ENCODE assay signal across 20 cellular contexts in genomic region chr10:79203014-79203675, GRCh38.
A peak's percentile ranks its signal among the peaks of the same experiment; 100 is the strongest.
DNase-seq lines count a peak whose midpoint lies in the region; ATAC-seq and TF ChIP-seq lines count a peak whose summit lies in the region.
"Had no signal": no experiment of that assay in that cellular context is flagged by ENCODE, and none has a peak within 500 bp of the region (broad histone marks: within the 10 kb centered on the region; RNA-seq: fewer than 3 reads in every experiment).

No MANE protein-coding gene starts in this region.

- H3K4me3 Mint-ChIP-seq in progenitor cell of endocrine pancreas (ENCODE audit: low read depth), result no peak overlapping the region
- H3K4me3 Mint-ChIP-seq: activated naive CD4-positive, alpha-beta T cell treated with anti-CD3 and anti-CD28 coated beads, Interleukin-2, amount 10 ng/mL, durations not matched to agents 7 days and 5 days; CD4-positive, alpha-beta T cell had no signal

- 57 to 65% methylated on average over 13 of the region's 13 CpGs for WGBS in heart right ventricle, 2 donors
- 53% methylated on average over 13 of the region's 13 CpGs for WGBS in lower leg skin, 2 donors

- H3K4me1 ChIP-seq in heart right ventricle, result peaks cover 0 to 36% (median 22%) of the 10 kb centered on the region in 9 donors

- H3K4me3 ChIP-seq in heart right ventricle (no peak overlapping the region), lower leg skin (ENCODE audit: low read depth, poor library complexity, severe bottlenecking) (no peak overlapping the region)
- H3K4me3 ChIP-seq: gastroesophageal sphincter, thoracic aorta had no signal

- DNase-seq in heart right ventricle, result no peak
- no peak for DNase-seq in Right ventricle myocardium inferior (ENCODE audit: missing footprints)
- peak; percentile 49 for DNase-seq in fibroblast of peridontal ligament (ENCODE audit: extremely low read depth)
- DNase-seq in progenitor cell of endocrine pancreas (ENCODE audit: low spot score, unreplicated experiment), result no peak
- DNase-seq in NCI-H526 (lab: John Stamatoyannopoulos, UW), result no peak
- DNase-seq in lower leg skin (ENCODE audit: low spot score in 2 of 2), result no peak
- DNase-seq: activated CD4-positive, alpha-beta T cell treated with anti-CD3 and anti-CD28 coated beads, Interleukin-2, amount 50 U/mL, for 4 hours; cortex of kidney; DMS79; NCI-H187; NCI-H446 treated with DMSO at 0.1 percent for 48 hours had no signal

- intact Hi-C loops in heart right ventricle (cut with DNase I), result loop anchor here in 2 of 10 donors (10.0 kb wide), 1 partner anchor 988 kb away; no protein-coding TSS in a partner anchor
- intact Hi-C loops in Right ventricle myocardium inferior (cut with DNase I), result no loop called here
- intact Hi-C loops in lower leg skin (cut with DNase I; ENCODE audit: low total_unique reads), result loop anchor here (10.0 kb wide), 1 partner anchor 998 kb away; no protein-coding TSS in a partner anchor

- H3K4me1 Mint-ChIP-seq in progenitor cell of endocrine pancreas (ENCODE audit: low read depth), result peaks cover 1% of the 10 kb centered on the region
- H3K4me1 Mint-ChIP-seq: activated naive CD4-positive, alpha-beta T cell treated with anti-CD3 and anti-CD28 coated beads, Interleukin-2, amount 10 ng/mL, durations not matched to agents 7 days and 5 days had no signal

- H3K36me3 ChIP-seq in heart right ventricle, result peaks cover 0 to 80% (median 35%) of the 10 kb centered on the region in 9 donors

- H3K27ac Mint-ChIP-seq in progenitor cell of endocrine pancreas, result peak overlapping the region; percentile 90
- H3K27ac Mint-ChIP-seq: activated naive CD4-positive, alpha-beta T cell treated with anti-CD3 and anti-CD28 coated beads, Interleukin-2, amount 10 ng/mL, durations not matched to agents 7 days and 5 days; CD4-positive, alpha-beta T cell; IgD-negative memory B cell had no signal

- TF ChIP-seq CTCF in heart right ventricle (IDR thresholded peaks at IDR 0.05) (no peak), progenitor cell of endocrine pancreas (IDR thresholded peaks at IDR 0.05; ENCODE audit: unreplicated experiment) (no peak), lower leg skin (IDR thresholded peaks at IDR 0.05) (no peak)

- H3K9me3 Mint-ChIP-seq in progenitor cell of endocrine pancreas (ENCODE audit: low read depth), result no peaks in the 10 kb centered on the region
- H3K9me3 Mint-ChIP-seq: activated naive CD4-positive, alpha-beta T cell treated with anti-CD3 and anti-CD28 coated beads, Interleukin-2, amount 10 ng/mL, durations not matched to agents 7 days and 5 days; CD4-positive, alpha-beta T cell; IgD-negative memory B cell had no signal

- ATAC-seq in heart right ventricle (peak in 6 of 8 donors; percentile 5 to 40 (median 14)), Right ventricle myocardium inferior (no peak), HG02973 (IDR thresholded peaks at IDR 0.05; ENCODE audit: unreplicated experiment) (no peak), HG03442 (IDR thresholded peaks at IDR 0.05; ENCODE audit: unreplicated experiment) (no peak)

- peak overlapping the region in 3 of 10 donors; percentile 41 to 53 (median 43) for H3K27ac ChIP-seq in heart right ventricle
- H3K27ac ChIP-seq: HL-60, thoracic aorta, VCaP had no signal

- no peaks in the 10 kb centered on the region for H3K27me3 Mint-ChIP-seq in progenitor cell of endocrine pancreas
- H3K27me3 Mint-ChIP-seq: activated naive CD4-positive, alpha-beta T cell treated with anti-CD3 and anti-CD28 coated beads, Interleukin-2, amount 10 ng/mL, durations not matched to agents 7 days and 5 days; CD4-positive, alpha-beta T cell; IgD-negative memory B cell had no signal

- no peaks in the 10 kb centered on the region for H3K27me3 ChIP-seq in heart right ventricle
- H3K27me3 ChIP-seq: gastroesophageal sphincter had no signal

- TF ChIP-seq POLR2A in lower leg skin (IDR thresholded peaks at IDR 0.05), result no peak

- peaks cover 20% of the 10 kb centered on the region for H3K36me3 Mint-ChIP-seq in progenitor cell of endocrine pancreas (ENCODE audit: insufficient read depth)
- H3K36me3 Mint-ChIP-seq: IgD-negative memory B cell had no signal

- H3K9me3 ChIP-seq in heart right ventricle, result no peaks in the 10 kb centered on the region
- H3K9me3 ChIP-seq: gastroesophageal sphincter, thoracic aorta had no signal

Comparison
In these comparisons a context has a peak if more than half of its experiments do, and no peak if none do; other contexts are left out.
1. ATAC-seq: peak in heart right ventricle (6 of 8); none in Right ventricle myocardium inferior (single experiment), HG02973 (single experiment) and HG03442 (single experiment).